In genomic region chr3:193593666-193594025, GRCh38 we compare ENCODE assay signal across 8 cellular contexts. TPM values are rescaled to one million over a fixed set of nuclear protein-coding genes. Genes with fewer than 3 reads are reported as not detected.
DNase-seq lines count a peak whose midpoint lies in the region; ATAC-seq and TF ChIP-seq lines count a peak whose summit lies in the region.

No MANE protein-coding gene starts in this region.

- H3K27ac ChIP-seq in PC-9, result peak overlapping the region; percentile 61
- H3K27ac ChIP-seq in gastrocnemius medialis, result peak overlapping the region; percentile 94 to 95 (median 95)

- TF ChIP-seq CTCF in PC-9 (conservative IDR thresholded peaks at IDR 0.05), result no peak
- TF ChIP-seq CTCF in gastrocnemius medialis (IDR thresholded peaks at IDR 0.05 in 4 of 5, conservative IDR thresholded peaks at IDR 0.05 in 1 of 5), result no peak

- intact Hi-C loops in PC-9 (cut with micrococcal nuclease; ENCODE audit: unreplicated experiment) (loop anchor here (5.0 kb wide), 3 partner anchors 539 to 729 kb away; partner anchors contain the start of gene MB21D2), left ventricle myocardium superior (cut with micrococcal nuclease) (no loop called here), gastrocnemius medialis (cut with DNase I; ENCODE audit: low total_unique reads) (loop anchor here (2.0 to 5.0 kb wide), 3 partner anchors 353 to 676 kb away; partner anchors contain the start of genes MB21D2 and PLAAT1)

- in situ Hi-C loops in gastrocnemius medialis (cut with MboI; ENCODE audit: low sequenced_read_pairs in 4 of 4), result loop anchor here in 1 of 4 donors (25.0 kb wide), 1 partner anchor 681 kb away; the partner anchor contains the start of gene MB21D2

- CTCF ChIA-PET in PC-9 (lab: Charles Lee), result interaction anchor here (0.6 kb wide), 1 partner anchor 607 kb away, joined by 9 read pairs; no protein-coding TSS in a partner anchor

- peak; percentile 11 for ATAC-seq in HG03025 (IDR thresholded peaks at IDR 0.05; ENCODE audit: low FRiP score, unreplicated experiment)
- ATAC-seq in left ventricle myocardium superior, result peak; percentile 1
- peak in 1 of 2 donors; percentile 2 for ATAC-seq in gastrocnemius medialis
- no peak for ATAC-seq in HG03571 (IDR thresholded peaks at IDR 0.05; ENCODE audit: unreplicated experiment)

- H3K36me3 Mint-ChIP-seq in activated naive CD8-positive, alpha-beta T cell, result peaks cover 6% of the 10 kb centered on the region

- H3K4me2 ChIP-seq in PC-9, result peak overlapping the region; percentile 99

- no peaks in the 10 kb centered on the region for H3K9me3 ChIP-seq in PC-9 (ENCODE audit: insufficient read depth, low read depth)
- no peaks in the 10 kb centered on the region for H3K9me3 ChIP-seq in gastrocnemius medialis

- peaks cover 55% of the 10 kb centered on the region for H3K79me2 ChIP-seq in PC-9 (ENCODE audit: low read depth)

- H2AFZ ChIP-seq in PC-9, result peak overlapping the region; percentile 88

- H3K36me3 ChIP-seq in PC-9 (ENCODE audit: low read depth) (peaks cover 18% of the 10 kb centered on the region), gastrocnemius medialis (no peaks in the 10 kb centered on the region)

- no peaks in the 10 kb centered on the region for H3K27me3 Mint-ChIP-seq in activated naive CD8-positive, alpha-beta T cell

- TF ChIP-seq POLR2A in gastrocnemius medialis (IDR thresholded peaks at IDR 0.05), result no peak

- peak overlapping the region; percentile 100 for H3K4me3 Mint-ChIP-seq in activated naive CD8-positive, alpha-beta T cell

- H3K4me3 ChIP-seq in PC-9 (peak overlapping the region; percentile 89), gastrocnemius medialis (peak overlapping the region; percentile 87 to 98 (median 96))

- H3K9me3 Mint-ChIP-seq in activated naive CD8-positive, alpha-beta T cell (ENCODE audit: low read depth), result no peaks in the 10 kb centered on the region

- no TSS peak for BruUV-seq in PC-9 (replicated peaks; lab: Mats Ljungman, UMichigan)

- H3F3A ChIP-seq in PC-9 (ENCODE audit: insufficient read depth, low read depth), result peaks cover 5% of the 10 kb centered on the region; the same call in 1 of the 2 replicates

- H3K4me1 ChIP-seq in PC-9 (replicated peaks; ENCODE audit: insufficient read depth) (peaks cover 38% of the 10 kb centered on the region), gastrocnemius medialis (peaks cover 22% of the 10 kb centered on the region in 2 donors)

- peaks cover 13% of the 10 kb centered on the region; the same call in 1 of the 2 replicates for H4K20me1 ChIP-seq in PC-9 (ENCODE audit: insufficient read depth)

- no peaks in the 10 kb centered on the region for H3K9me2 ChIP-seq in PC-9 (ENCODE audit: insufficient read depth)

- DNase-seq in DMS53 (lab: John Stamatoyannopoulos, UW), result peak; percentile 63
- no peak for DNase-seq in DMS53 treated with DMSO at 0.1 percent for 48 hours (lab: John Stamatoyannopoulos, UW; ENCODE audit: unreplicated experiment)
- no peak for DNase-seq in PC-9
- DNase-seq in left ventricle myocardium superior, result no peak
- DNase-seq in gastrocnemius medialis, result no peak

- H3K27ac Mint-ChIP-seq in activated naive CD8-positive, alpha-beta T cell, result peak overlapping the region; percentile 100

- no peaks in the 10 kb centered on the region for H3K27me3 ChIP-seq in PC-9 (ENCODE audit: insufficient read depth, low read depth)
- H3K27me3 ChIP-seq in gastrocnemius medialis, result no peaks in the 10 kb centered on the region

- H3K4me1 Mint-ChIP-seq in activated naive CD8-positive, alpha-beta T cell (ENCODE audit: low read depth), result peaks cover 61% of the 10 kb centered on the region

- POLR2A ChIA-PET in PC-9 (lab: Charles Lee; ENCODE audit: unreplicated experiment), result no interaction called here

RNA-seq across cellular contexts. Expression of gene OPA1, which starts 0.6 kb away (rescaled TPM):
- total RNA-seq in PC-9 (2021), result 105 and 120 TPM in 2 replicates
- 131 TPM for total RNA-seq in left ventricle myocardium superior
- 10 to 100 TPM; 59.8 to 78.2 (median 72.2) TPM for total RNA-seq in gastrocnemius medialis

RNA-seq across cellular contexts. Expression of gene ATP13A4, which starts 39.0 kb away (rescaled TPM):
- 0.22 TPM in 1 of 2 replicates, not detected in the other for total RNA-seq in PC-9 (2021)
- total RNA-seq in left ventricle myocardium superior, result 0.64 TPM
- under 1 TPM in 1 of 4 donors, not detected in 3; 0.56 TPM for total RNA-seq in gastrocnemius medialis
